Comparison of ENCODE assay signal across 1 cellular context in the genomic region with DNA sequence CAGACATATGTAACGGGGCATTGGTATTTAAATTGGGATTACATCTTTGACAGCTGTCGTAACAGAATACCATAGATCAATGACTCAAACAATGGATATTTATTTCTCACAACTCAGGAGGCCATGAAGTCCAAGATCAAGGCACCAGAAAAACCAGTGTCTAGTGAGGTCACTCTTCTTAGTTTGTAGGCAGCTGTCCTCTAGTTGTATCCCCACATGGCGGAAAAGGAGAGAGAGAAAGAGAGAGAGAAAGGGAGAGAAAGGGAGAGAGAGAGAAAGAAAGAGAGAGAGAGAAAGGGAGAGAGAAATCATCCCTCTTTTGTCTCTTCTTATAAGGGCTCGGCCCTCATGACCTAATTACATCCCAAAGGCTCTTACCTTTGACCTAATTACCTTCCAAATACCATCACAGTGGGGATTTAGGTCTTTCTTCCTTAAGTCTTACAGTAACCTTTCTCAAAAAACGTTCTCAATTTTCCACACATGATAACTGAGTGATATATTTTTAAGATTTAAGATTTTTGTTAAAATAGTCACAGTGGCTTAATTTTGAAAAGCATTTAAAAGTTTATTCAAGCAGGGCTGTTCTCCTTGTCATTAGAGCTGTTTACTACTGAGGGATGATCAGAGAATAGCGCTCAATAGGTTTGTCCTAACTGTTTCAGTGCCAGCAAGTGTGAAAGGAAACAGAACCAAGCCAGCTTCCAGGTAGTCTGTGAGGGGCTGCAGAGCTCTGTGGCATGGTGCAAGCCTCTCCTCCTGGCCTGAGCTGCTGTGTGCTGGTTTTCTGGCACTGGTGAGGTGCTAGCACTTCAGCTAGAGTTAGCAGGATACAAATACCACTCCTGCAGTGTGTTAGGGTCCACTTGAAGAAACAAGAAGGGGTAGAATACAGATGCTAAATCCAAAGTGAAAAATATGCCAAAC.
A peak's percentile ranks its signal among the peaks of the same experiment; 100 is the strongest.
TF ChIP-seq lines count a peak whose summit lies in the region.

No MANE protein-coding gene starts in this region.

TF ChIP-seq in H1, 55 proteins besides CTCF, POLR2A, EP300 and RAD21:
- peak; percentile 71 for TF ChIP-seq ASH2L (IDR thresholded peaks at IDR 0.05; ENCODE audit: low read length)
- TF ChIP-seq CHD2 (IDR thresholded peaks at IDR 0.05; ENCODE audit: low read length): no peak
- 0 out of 2 replicates have a peak, but pooled peaks have one; percentile 46 for TF ChIP-seq RXRA (IDR thresholded peaks at IDR 0.05; ENCODE audit: insufficient read depth, low read depth, low read length)
- TF ChIP-seq SP1 (IDR thresholded peaks at IDR 0.05; ENCODE audit: low read depth, low read length): peak; percentile 82
- TF ChIP-seq RBBP5 (IDR thresholded peaks at IDR 0.05; ENCODE audit: borderline replicate concordance, low read depth, low read length): peak; percentile 91; the same call in 1 of the 2 replicates
- TF ChIP-seq MAFK (IDR thresholded peaks at IDR 0.05; ENCODE audit: low read depth, low read length): no peak
- no peak for TF ChIP-seq BACH1 (IDR thresholded peaks at IDR 0.05; ENCODE audit: low read length)
- TF ChIP-seq TAF1 (IDR thresholded peaks at IDR 0.05; ENCODE audit: low read depth, low read length): 0 out of 2 replicates have a peak, but pooled peaks have one; percentile 17
- peak in 1 of 2 experiments; percentile 35 for TF ChIP-seq BCL11A (IDR thresholded peaks at IDR 0.05; ENCODE audit: low read depth in 2 of 2, low read length in 2 of 2)
- TF ChIP-seq KDM1A (IDR thresholded peaks at IDR 0.05; ENCODE audit: borderline replicate concordance, low read length): no peak
- peak; percentile 68 for TF ChIP-seq JUND (IDR thresholded peaks at IDR 0.05; ENCODE audit: low read length)
- TF ChIP-seq, protein P1, sequence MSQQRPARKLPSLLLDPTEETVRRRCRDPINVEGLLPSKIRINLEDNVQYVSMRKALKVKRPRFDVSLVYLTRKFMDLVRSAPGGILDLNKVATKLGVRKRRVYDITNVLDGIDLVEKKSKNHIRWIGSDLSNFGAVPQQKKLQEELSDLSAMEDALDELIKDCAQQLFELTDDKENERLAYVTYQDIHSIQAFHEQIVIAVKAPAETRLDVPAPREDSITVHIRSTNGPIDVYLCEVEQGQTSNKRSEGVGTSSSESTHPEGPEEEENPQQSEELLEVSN (IDR thresholded peaks at IDR 0.05): no peak
- no peak for TF ChIP-seq GABPA (IDR thresholded peaks at IDR 0.05; ENCODE audit: borderline replicate concordance, insufficient read depth, low read length)
- TF ChIP-seq, protein P2, sequence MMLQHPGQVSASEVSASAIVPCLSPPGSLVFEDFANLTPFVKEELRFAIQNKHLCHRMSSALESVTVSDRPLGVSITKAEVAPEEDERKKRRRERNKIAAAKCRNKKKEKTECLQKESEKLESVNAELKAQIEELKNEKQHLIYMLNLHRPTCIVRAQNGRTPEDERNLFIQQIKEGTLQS (IDR thresholded peaks at IDR 0.05; ENCODE audit: insufficient read depth, low read depth, low read length): no peak
- peak; percentile 91 for TF ChIP-seq CHD7 (IDR thresholded peaks at IDR 0.05; ENCODE audit: insufficient replicate concordance, low read length)
TF ChIP-seq in H1: peak in this region for 8.
